ENCODE assay signal across 9 cellular contexts in the genomic region with DNA sequence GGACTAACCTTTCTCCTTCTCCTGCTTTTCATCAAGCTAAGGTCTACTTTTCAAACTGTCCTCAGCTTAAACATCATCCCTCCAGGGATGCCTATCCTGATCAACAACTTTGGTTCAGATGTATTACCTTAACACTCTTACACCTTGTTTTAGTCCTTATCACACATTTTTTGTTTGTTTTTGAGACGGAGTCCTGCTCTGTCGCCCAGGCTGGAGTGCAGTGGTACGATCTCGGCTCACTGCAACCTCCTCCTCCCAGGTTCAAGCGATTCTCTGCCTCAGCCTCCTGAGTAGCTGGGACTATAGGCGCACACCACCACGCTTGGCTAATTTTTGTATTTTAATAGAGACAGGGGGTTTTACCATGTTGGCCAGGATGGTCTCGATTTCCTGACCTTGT. TPM values are rescaled to one million over a fixed set of nuclear protein-coding genes. Genes with fewer than 3 reads are reported as not detected.
DNase-seq lines count a peak whose midpoint lies in the region; ATAC-seq and TF ChIP-seq lines count a peak whose summit lies in the region.
"Not testable (repeated sequence)": the region's sequence is repeated elsewhere in the genome, so short reads cannot be mapped to it uniquely, and the experiment has no call there.
"Had no signal": no experiment of that assay in that cellular context is flagged by ENCODE, and none has a peak within 500 bp of the region (broad histone marks: within the 10 kb centered on the region; RNA-seq: fewer than 3 reads in every experiment).

No MANE protein-coding gene starts in this region.

- CTCF ChIA-PET in AG04450 (lab: Charles Lee) = interaction anchor here (1.6 to 3.4 kb wide), 3 partner anchors 12 to 93 kb away, joined by 5 to 13 read pairs (median 6); partner anchors contain the start of gene TMOD4

- intact Hi-C loops in activated T-helper 1 cell treated with anti-CD3 and anti-CD28 coated beads, Interleukin-12 subunit alpha, Interleukin-12 subunit beta, Interleukin-2, Interleukin-4 antibody, amounts not matched to agents 30 ng/mL and 10 ng/mL and 1 ng/mL, durations not matched to agents 14 hours and 24 hours and 36 hours (cut with micrococcal nuclease) = loop anchor here (1.0 kb wide), 2 partner anchors 10 to 22 kb away; partner anchors contain the start of genes PIP5K1A and SCNM1
- intact Hi-C loops in colonic mucosa (cut with DNase I); heart right ventricle (cut with DNase I): not testable (repeated sequence)

- H3K4me1 ChIP-seq in HAP-1, colonic mucosa: not testable (repeated sequence)
- H3K4me1 ChIP-seq in Peyer's patch (peaks cover 0 to 17% (median 6%) of the 10 kb centered on the region in 4 donors), heart right ventricle (peaks cover 0 to 32% (median 21%) of the 10 kb centered on the region in 9 donors)

- peaks cover 25% of the 10 kb centered on the region for H3K36me3 Mint-ChIP-seq in activated T-helper 1 cell treated with anti-CD3 and anti-CD28 coated beads, Interleukin-12 subunit alpha, Interleukin-12 subunit beta, Interleukin-2, Interleukin-4 antibody, amounts not matched to agents 30 ng/mL and 10 ng/mL and 1 ng/mL, durations not matched to agents 14 hours and 24 hours and 36 hours (ENCODE audit: low read depth)
- H3K36me3 Mint-ChIP-seq in naive B cell = peaks cover 11 to 15% of the 10 kb centered on the region in 2 donors

- not testable (repeated sequence) for ATAC-seq in heart right ventricle; naive B cell (ENCODE audit: low read depth in 2 of 2)

- not testable (repeated sequence) for H3K9ac ChIP-seq in colonic mucosa (ENCODE audit: low read depth in 2 of 2, low read length in 2 of 2)

- POLR2A ChIA-PET in AG04450 (lab: Yijun Ruan, JAX) = interaction anchor here (1.2 kb wide), 1 partner anchor 117 kb away, joined by 4 read pairs; no protein-coding TSS in a partner anchor

- DNase-seq in AG04450 (ENCODE audit: low read depth, low spot score); HAP-1 (ENCODE audit: low spot score in 2 of 2); Peyer's patch; activated T-helper 1 cell treated with anti-CD3 and anti-CD28 coated beads, Interleukin-12 subunit alpha, Interleukin-12 subunit beta, Interleukin-2, Interleukin-4 antibody, amounts not matched to agents 30 ng/mL and 10 ng/mL and 1 ng/mL, durations not matched to agents 14 hours and 24 hours and 36 hours (ENCODE audit: low spot score); colonic mucosa; heart right ventricle; naive B cell: not testable (repeated sequence)

- H3K27ac Mint-ChIP-seq in activated T-helper 1 cell treated with anti-CD3 and anti-CD28 coated beads, Interleukin-12 subunit alpha, Interleukin-12 subunit beta, Interleukin-2, Interleukin-4 antibody, amounts not matched to agents 30 ng/mL and 10 ng/mL and 1 ng/mL, durations not matched to agents 14 hours and 24 hours and 36 hours = peak overlapping the region; percentile 2
- peak overlapping the region in 1 of 6 donors; percentile 98 for H3K27ac Mint-ChIP-seq in naive B cell

- H3K4me3 Mint-ChIP-seq in activated T-helper 1 cell treated with anti-CD3 and anti-CD28 coated beads, Interleukin-12 subunit alpha, Interleukin-12 subunit beta, Interleukin-2, Interleukin-4 antibody, amounts not matched to agents 30 ng/mL and 10 ng/mL and 1 ng/mL, durations not matched to agents 14 hours and 24 hours and 36 hours = peak overlapping the region; percentile 99
- peak overlapping the region; percentile 96 to 100 (median 99) for H3K4me3 Mint-ChIP-seq in naive B cell

- not testable (repeated sequence) for H3K27me3 ChIP-seq in AG04450 (ENCODE audit: control insufficient read depth, insufficient read depth, low read length); HAP-1 (ENCODE audit: low read depth); Peyer's patch; colonic mucosa; heart right ventricle

- not testable (repeated sequence) for TF ChIP-seq CTCF in AG04450 (IDR thresholded peaks at IDR 0.05; ENCODE audit: low read depth, low read length); Peyer's patch (IDR thresholded peaks at IDR 0.05); colonic mucosa (IDR thresholded peaks at IDR 0.05); heart right ventricle (IDR thresholded peaks at IDR 0.05)

- WGBS in heart right ventricle, 2 donors = 76 to 83% methylated on average over 8 of the region's 8 CpGs

- not testable (repeated sequence) for TF ChIP-seq POLR2A in Peyer's patch (IDR thresholded peaks at IDR 0.05)

- H3K27me3 Mint-ChIP-seq in activated T-helper 1 cell treated with anti-CD3 and anti-CD28 coated beads, Interleukin-12 subunit alpha, Interleukin-12 subunit beta, Interleukin-2, Interleukin-4 antibody, amounts not matched to agents 30 ng/mL and 10 ng/mL and 1 ng/mL, durations not matched to agents 14 hours and 24 hours and 36 hours (ENCODE audit: insufficient read depth); naive B cell: not testable (repeated sequence)

- H3K9me3 ChIP-seq in AG04450 (ENCODE audit: control insufficient read depth, insufficient read depth, low read length); HAP-1; Peyer's patch; colonic mucosa; heart right ventricle: not testable (repeated sequence)

- H3K36me3 ChIP-seq in HAP-1 (replicated peaks) = peaks cover 26% of the 10 kb centered on the region
- peaks cover 0 to 21% (median 0%) of the 10 kb centered on the region in 3 donors for H3K36me3 ChIP-seq in Peyer's patch
- H3K36me3 ChIP-seq in colonic mucosa = peaks cover 17% of the 10 kb centered on the region
- peaks cover 0 to 24% (median 20%) of the 10 kb centered on the region in 9 donors for H3K36me3 ChIP-seq in heart right ventricle

- H3K4me3 ChIP-seq in AG04450 (ENCODE audit: low read depth, low read length) (peak overlapping the region; percentile 84), HAP-1 (peak overlapping the region; percentile 97), Peyer's patch (peak overlapping the region in 3 of 4 donors; percentile 62 to 83 (median 74)), colonic mucosa (peak overlapping the region; percentile 72), heart right ventricle (peak overlapping the region in 9 of 10 donors; percentile 65 to 92 (median 71)), skin epidermis (peak overlapping the region in 5 of 7 experiments; percentile 49 to 86 (median 69))

- in situ Hi-C loops in HAP-1 (cut with MboI; ENCODE audit: low sequenced_read_pairs) = not testable (repeated sequence)

- H3K27ac ChIP-seq in AG04450 (ENCODE audit: low read depth, low read length); colonic mucosa: not testable (repeated sequence)
- H3K27ac ChIP-seq in Peyer's patch (peak overlapping the region in 1 of 4 donors; percentile 85), heart right ventricle (peak overlapping the region in 3 of 10 donors; percentile 17 to 86 (median 84)), skin epidermis (peak overlapping the region in 9 of 21 experiments; percentile 78 to 94 (median 90))

- peaks cover 36% of the 10 kb centered on the region for H3K4me1 Mint-ChIP-seq in activated T-helper 1 cell treated with anti-CD3 and anti-CD28 coated beads, Interleukin-12 subunit alpha, Interleukin-12 subunit beta, Interleukin-2, Interleukin-4 antibody, amounts not matched to agents 30 ng/mL and 10 ng/mL and 1 ng/mL, durations not matched to agents 14 hours and 24 hours and 36 hours (ENCODE audit: low read depth)
- peaks cover 29 to 35% (median 30%) of the 10 kb centered on the region in 3 donors for H3K4me1 Mint-ChIP-seq in naive B cell

- not testable (repeated sequence) for H3K9me3 Mint-ChIP-seq in activated T-helper 1 cell treated with anti-CD3 and anti-CD28 coated beads, Interleukin-12 subunit alpha, Interleukin-12 subunit beta, Interleukin-2, Interleukin-4 antibody, amounts not matched to agents 30 ng/mL and 10 ng/mL and 1 ng/mL, durations not matched to agents 14 hours and 24 hours and 36 hours; naive B cell

RNA-seq across cellular contexts. Expression of gene VPS72, which starts 1.3 kb away (rescaled TPM):
- polyA plus RNA-seq in AG04450 (2011; rRNA removed) = 66.8 and 75.1 TPM in 2 replicates
- polyA minus RNA-seq in AG04450 (2011; rRNA and poly(A)+ RNA removed) = 36.3 and 49.5 TPM in 2 replicates
- total RNA-seq in Peyer's patch = 10 to 100 TPM; 21.5 to 26.9 (median 24.4) TPM
- total RNA-seq in activated T-helper 1 cell treated with anti-CD3 and anti-CD28 coated beads, Interleukin-12 subunit alpha, Interleukin-12 subunit beta, Interleukin-2, Interleukin-4 antibody, amounts not matched to agents 30 ng/mL and 10 ng/mL and 1 ng/mL, durations not matched to agents 14 hours and 24 hours and 36 hours = 90.0 and 96.4 TPM in 2 replicates
- total RNA-seq in colonic mucosa = 10 to 100 TPM; 38.8 TPM
- 10 to 100 TPM; 29.6 to 47.2 (median 39.6) TPM for total RNA-seq in heart right ventricle
- 10 to 100 TPM; 24.8 to 33.4 TPM for polyA plus RNA-seq in heart right ventricle
- 10 to 100 TPM; 58.1 to 81.1 (median 72.1) TPM for polyA plus RNA-seq in naive B cell (ENCODE audit: low read depth in 6 of 6)

RNA-seq across cellular contexts. Expression of gene PIP5K1A, which starts 9.7 kb away (rescaled TPM):
- polyA plus RNA-seq in AG04450 (2011; rRNA removed) = 170 and 179 TPM in 2 replicates
- 186 and 203 TPM in 2 replicates for polyA minus RNA-seq in AG04450 (2011; rRNA and poly(A)+ RNA removed)
- 100 to 1,000 TPM in 2 of 4 donors, 10 to 100 TPM in 2; 54.5 to 118 (median 97.6) TPM for total RNA-seq in Peyer's patch
- total RNA-seq in activated T-helper 1 cell treated with anti-CD3 and anti-CD28 coated beads, Interleukin-12 subunit alpha, Interleukin-12 subunit beta, Interleukin-2, Interleukin-4 antibody, amounts not matched to agents 30 ng/mL and 10 ng/mL and 1 ng/mL, durations not matched to agents 14 hours and 24 hours and 36 hours = 98.9 and 101 TPM in 2 replicates
- total RNA-seq in colonic mucosa = 10 to 100 TPM; 33.3 to 38.9 TPM
- total RNA-seq in heart right ventricle = 10 to 100 TPM; 32.4 to 48.0 (median 39.2) TPM
- polyA plus RNA-seq in heart right ventricle = 10 to 100 TPM; 11.5 to 32.2 TPM
- polyA plus RNA-seq in naive B cell (ENCODE audit: low read depth in 6 of 6) = 10 to 100 TPM; 17.0 to 22.9 (median 19.7) TPM

RNA-seq across cellular contexts. Expression of gene TMOD4, which starts 12.9 kb away (rescaled TPM):
- polyA plus RNA-seq in AG04450 (2011; rRNA removed) (not detected in 2 replicates), heart right ventricle (under 1 TPM; 0.06 to 0.88 TPM), naive B cell (ENCODE audit: low read depth in 6 of 6) (1 to 10 TPM in 1 of 6 donors, under 1 TPM in 2, not detected in 3; 0.32 to 1.2 (median 0.53) TPM)
- polyA minus RNA-seq in AG04450 (2011; rRNA and poly(A)+ RNA removed) = 0.48 TPM in 1 of 2 replicates, not detected in the other
- total RNA-seq in Peyer's patch (10 to 100 TPM in 1 of 4 donors, not detected in 3; 10.7 TPM), colonic mucosa (under 1 TPM in 1 of 2 donors, not detected in 1; 0.67 TPM), heart right ventricle (under 1 TPM in 2 of 10 donors, not detected in 8; 0.46 to 0.74 TPM)
- 2.6 and 2.9 TPM in 2 replicates for total RNA-seq in activated T-helper 1 cell treated with anti-CD3 and anti-CD28 coated beads, Interleukin-12 subunit alpha, Interleukin-12 subunit beta, Interleukin-2, Interleukin-4 antibody, amounts not matched to agents 30 ng/mL and 10 ng/mL and 1 ng/mL, durations not matched to agents 14 hours and 24 hours and 36 hours
- total RNA-seq: renal cortical epithelial cell had no signal

RNA-seq across cellular contexts. Expression of gene SCNM1, which starts 22.7 kb away (rescaled TPM):
- polyA plus RNA-seq in AG04450 (2011; rRNA removed) (24.9 and 29.2 TPM in 2 replicates), heart right ventricle (10 to 100 TPM; 52.3 to 57.6 TPM), naive B cell (ENCODE audit: low read depth in 6 of 6) (10 to 100 TPM; 62.2 to 96.1 (median 71.2) TPM)
- 13.1 and 16.5 TPM in 2 replicates for polyA minus RNA-seq in AG04450 (2011; rRNA and poly(A)+ RNA removed)
- total RNA-seq in Peyer's patch (10 to 100 TPM; 16.1 to 48.9 (median 36.9) TPM), colonic mucosa (10 to 100 TPM; 22.7 to 31.8 TPM), heart right ventricle (10 to 100 TPM; 12.9 to 26.6 (median 18.3) TPM)
- total RNA-seq in activated T-helper 1 cell treated with anti-CD3 and anti-CD28 coated beads, Interleukin-12 subunit alpha, Interleukin-12 subunit beta, Interleukin-2, Interleukin-4 antibody, amounts not matched to agents 30 ng/mL and 10 ng/mL and 1 ng/mL, durations not matched to agents 14 hours and 24 hours and 36 hours = 111 and 117 TPM in 2 replicates

RNA-seq across cellular contexts. Expression of gene LYSMD1, which starts 23.0 kb away (rescaled TPM):
- polyA plus RNA-seq in AG04450 (2011; rRNA removed) = 9.1 and 9.6 TPM in 2 replicates
- 11.7 and 14.0 TPM in 2 replicates for polyA minus RNA-seq in AG04450 (2011; rRNA and poly(A)+ RNA removed)
- total RNA-seq in Peyer's patch = 10 to 100 TPM in 2 of 4 donors, 1 to 10 TPM in 2; 6.0 to 11.7 (median 10.2) TPM
- total RNA-seq in activated T-helper 1 cell treated with anti-CD3 and anti-CD28 coated beads, Interleukin-12 subunit alpha, Interleukin-12 subunit beta, Interleukin-2, Interleukin-4 antibody, amounts not matched to agents 30 ng/mL and 10 ng/mL and 1 ng/mL, durations not matched to agents 14 hours and 24 hours and 36 hours = 4.0 and 5.0 TPM in 2 replicates
- total RNA-seq in colonic mucosa = 1 to 10 TPM; 6.8 to 7.2 TPM
- total RNA-seq in heart right ventricle = 10 to 100 TPM; 11.4 to 16.5 (median 13.3) TPM
- 1 to 10 TPM; 5.7 to 8.5 TPM for polyA plus RNA-seq in heart right ventricle
- polyA plus RNA-seq in naive B cell (ENCODE audit: low read depth in 6 of 6) = 1 to 10 TPM in 1 of 6 donors, under 1 TPM in 4, not detected in 1; 0.25 to 1.1 (median 0.60) TPM
